1 cellular context compared by ENCODE assay signal in genomic region chr7:105527737-105528136, GRCh38. TPM values are rescaled to one million over a fixed set of nuclear protein-coding genes. Genes with fewer than 3 reads are reported as not detected.
"Had no signal": no experiment of that assay in that cellular context is flagged by ENCODE, and none has a peak within 500 bp of the region (broad histone marks: within the 10 kb centered on the region; RNA-seq: fewer than 3 reads in every experiment).

No MANE protein-coding gene starts in this region.

RNA-seq across cellular contexts. Expression of gene EFCAB10, which starts 53.6 kb away (rescaled TPM):
- total RNA-seq: GM12878 had no signal
